Comparison of ENCODE assay signal across 1 cellular context in genomic region chr16:21599158-21599993, GRCh38.
TF ChIP-seq lines count a peak whose summit lies in the region.

TSS of gene METTL9 (plus strand) at chr16:21599577. CDS start at chr16:21599734, 157 bp downstream.

TF ChIP-seq in HepG2, 621 proteins besides CTCF, POLR2A, EP300 and RAD21 (continued from another document and continues in another):
- TF ChIP-seq ZNF512B (CRISPR knock-in tag; IDR thresholded peaks at IDR 0.05; ENCODE audit: borderline replicate concordance) (peak; percentile 83; the same call in 1 of the 2 replicates), ATF1 (CRISPR knock-in tag; IDR thresholded peaks at IDR 0.05) (no peak), ZFP91 (CRISPR knock-in tag; IDR thresholded peaks at IDR 0.05; ENCODE audit: borderline replicate concordance) (peak; percentile 98), CBFB (CRISPR knock-in tag; IDR thresholded peaks at IDR 0.05) (peak; percentile 98), NBN (conservative IDR thresholded peaks at IDR 0.05) (no peak), PHF8 (CRISPR knock-in tag; IDR thresholded peaks at IDR 0.05) (peak; percentile 92), TAF1 (CRISPR knock-in tag; IDR thresholded peaks at IDR 0.05) (peak; percentile 97), DRAP1 (CRISPR knock-in tag; IDR thresholded peaks at IDR 0.05) (peak; percentile 94), ZNF446 (CRISPR knock-in tag; IDR thresholded peaks at IDR 0.05) (peak; percentile 97), ZNF839 (CRISPR knock-in tag; IDR thresholded peaks at IDR 0.05; ENCODE audit: borderline replicate concordance) (no peak; the same call in 1 of the 2 replicates), ZNF362 (CRISPR knock-in tag; IDR thresholded peaks at IDR 0.05; ENCODE audit: borderline replicate concordance) (peak; percentile 89), FOXO4 (CRISPR knock-in tag; conservative IDR thresholded peaks at IDR 0.05) (no peak), ZNF737 (CRISPR knock-in tag; IDR thresholded peaks at IDR 0.05; ENCODE audit: borderline replicate concordance) (no peak), ZNF333 (CRISPR knock-in tag; IDR thresholded peaks at IDR 0.05; ENCODE audit: borderline replicate concordance) (peak; percentile 91; the same call in 1 of the 2 replicates), ZNF331 (CRISPR knock-in tag; IDR thresholded peaks at IDR 0.05) (peak; percentile 99), SP5 (CRISPR knock-in tag; IDR thresholded peaks at IDR 0.05; ENCODE audit: borderline replicate concordance, low read depth) (peak; percentile 96), THAP9 (CRISPR knock-in tag; IDR thresholded peaks at IDR 0.05; ENCODE audit: borderline replicate concordance) (peak; percentile 95; the same call in 1 of the 2 replicates), FOXK1 (CRISPR knock-in tag; IDR thresholded peaks at IDR 0.05; ENCODE audit: borderline replicate concordance, low read depth) (peak; percentile 97), SRF (IDR thresholded peaks at IDR 0.05; ENCODE audit: low read depth, low read length) (peak; percentile 79; the same call in 1 of the 2 replicates), MNT (IDR thresholded peaks at IDR 0.05) (peak; percentile 33; the same call in 1 of the 2 replicates), DZIP1 (CRISPR knock-in tag; IDR thresholded peaks at IDR 0.05) (peak; percentile 86), ZNF724P (CRISPR knock-in tag; IDR thresholded peaks at IDR 0.05; ENCODE audit: borderline replicate concordance) (peak; percentile 98), FOSL2 (CRISPR knock-in tag; IDR thresholded peaks at IDR 0.05) (peak; percentile 82), IRF1 (CRISPR knock-in tag; IDR thresholded peaks at IDR 0.05; ENCODE audit: low read depth) (peak; percentile 73; the same call in 1 of the 2 replicates), HMG20B (CRISPR knock-in tag; conservative IDR thresholded peaks at IDR 0.05) (peak; percentile 94), DMTF1 (CRISPR knock-in tag; IDR thresholded peaks at IDR 0.05) (no peak), HDAC2 (CRISPR knock-in tag; IDR thresholded peaks at IDR 0.05) (peak; percentile 99), PRPF4 (IDR thresholded peaks at IDR 0.05; ENCODE audit: low read depth, low read length, poor library complexity, severe bottlenecking) (peak; percentile 98), NONO (IDR thresholded peaks at IDR 0.05) (no peak), NONO (CRISPR knock-in tag; conservative IDR thresholded peaks at IDR 0.05) (peak; percentile 100), ZBTB7A (CRISPR knock-in tag; IDR thresholded peaks at IDR 0.05) (peak; percentile 68), MTF2 (CRISPR knock-in tag; IDR thresholded peaks at IDR 0.05; ENCODE audit: borderline replicate concordance) (peak; percentile 99), HCFC1 (IDR thresholded peaks at IDR 0.05; ENCODE audit: low read depth, low read length) (peak; percentile 85), ZFX (CRISPR knock-in tag; IDR thresholded peaks at IDR 0.05; ENCODE audit: low read depth) (peak; percentile 94), CERS6 (CRISPR knock-in tag; IDR thresholded peaks at IDR 0.05) (no peak), FOXA3 (CRISPR knock-in tag; IDR thresholded peaks at IDR 0.05) (peak; percentile 91), PLRG1 (conservative IDR thresholded peaks at IDR 0.05) (no peak), ATF5 (CRISPR knock-in tag; IDR thresholded peaks at IDR 0.05; ENCODE audit: low read depth) (peak; percentile 94; the same call in 1 of the 2 replicates), HHEX (CRISPR knock-in tag; IDR thresholded peaks at IDR 0.05) (no peak), ZNF792 (CRISPR knock-in tag; IDR thresholded peaks at IDR 0.05) (peak; percentile 99), HDAC1 (CRISPR knock-in tag; IDR thresholded peaks at IDR 0.05) (peak; percentile 98)
